In the genomic region with DNA sequence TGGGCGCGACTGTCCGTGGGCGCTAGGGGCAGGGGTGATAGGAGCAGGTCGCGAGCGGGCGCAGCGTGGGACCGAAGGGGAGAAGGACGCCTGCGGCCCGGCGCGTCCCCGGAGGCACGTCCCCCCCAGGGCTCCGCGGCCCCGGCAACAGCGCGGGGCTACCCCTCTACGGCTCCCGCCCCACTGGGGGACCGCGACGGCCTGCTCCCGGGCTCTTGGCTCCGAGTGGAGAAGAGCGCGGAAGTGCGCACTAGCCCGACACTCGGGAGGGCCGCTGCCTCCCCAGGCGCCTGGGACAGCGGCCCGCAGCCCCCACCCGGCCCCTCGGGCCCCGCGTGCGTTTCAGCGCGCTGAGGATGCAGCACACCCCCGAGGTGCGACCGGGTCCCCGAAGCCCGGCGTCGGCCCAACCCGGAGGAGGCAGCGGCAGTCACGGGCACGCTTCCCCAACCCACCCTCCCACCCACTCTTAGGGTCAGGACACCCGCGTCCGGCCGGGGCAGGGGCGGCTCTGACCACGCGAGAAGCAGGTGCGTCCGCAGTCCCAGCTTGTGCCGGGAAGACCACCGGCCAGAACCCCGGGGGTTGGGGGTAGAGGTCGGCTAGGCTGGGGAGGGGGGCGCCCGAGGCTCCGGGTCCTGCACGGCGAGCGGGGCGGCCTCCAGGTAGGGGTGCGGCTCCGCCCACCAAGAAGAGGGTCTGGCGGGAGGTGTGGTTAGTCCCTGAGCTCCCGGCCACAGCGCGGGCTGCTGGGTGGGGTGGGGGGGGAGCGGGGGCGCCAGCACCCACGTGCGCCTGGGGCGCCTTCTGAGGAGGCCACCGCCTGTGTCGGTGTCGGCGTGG, we compare ENCODE assay signal across 8 cellular contexts. TPM values are rescaled to one million over a fixed set of nuclear protein-coding genes. Genes with fewer than 3 reads are reported as not detected.
DNase-seq lines count a peak whose midpoint lies in the region; ATAC-seq, FAIRE-seq and TF ChIP-seq lines count a peak whose summit lies in the region.

No MANE protein-coding gene starts in this region.

- CTCF ChIA-PET in endothelial cell of umbilical vein (lab: Charles Lee), result interaction anchor here (1.1 kb wide), 1 partner anchor 31 kb away, joined by 5 read pairs; no protein-coding TSS in a partner anchor

- TF ChIP-seq POLR2A in endothelial cell of umbilical vein (IDR thresholded peaks at IDR 0.05; ENCODE audit: low read depth, low read length), result no peak

- H3K36me3 ChIP-seq in CD4-positive, CD25-positive, alpha-beta regulatory T cell (ENCODE audit: control insufficient read depth, insufficient read depth, low read length), result no peaks in the 10 kb centered on the region
- H3K36me3 ChIP-seq in KMS-11 (ENCODE audit: insufficient read depth) (no peaks in the 10 kb centered on the region), endothelial cell of umbilical vein (ENCODE audit: control insufficient read depth in 2 of 2, extremely low read depth in 1 of 2, insufficient read depth in 2 of 2, low read length in 2 of 2) (no peaks in the 10 kb centered on the region)

- H3K4me1 Mint-ChIP-seq in CD4-positive, CD25-positive, alpha-beta regulatory T cell, result peaks cover 0 to 7% (median 4%) of the 10 kb centered on the region in 4 donors
- H3K4me1 Mint-ChIP-seq in neural crest cell, result no peaks in the 10 kb centered on the region

- H3K9me3 Mint-ChIP-seq in CD4-positive, CD25-positive, alpha-beta regulatory T cell, result peaks cover 0 to 4% (median 0%) of the 10 kb centered on the region in 7 donors
- H3K9me3 Mint-ChIP-seq in neural crest cell, result no peaks in the 10 kb centered on the region

- FAIRE-seq in endothelial cell of umbilical vein (lab: Jason Lieb, UNC), result no peak

- no peaks in the 10 kb centered on the region for H3K9me3 ChIP-seq in CD4-positive, CD25-positive, alpha-beta regulatory T cell (ENCODE audit: control insufficient read depth in 2 of 2, low read length in 2 of 2)
- no peaks in the 10 kb centered on the region for H3K9me3 ChIP-seq in endothelial cell of umbilical vein (replicated peaks; ENCODE audit: control insufficient read depth, insufficient read depth, low read length)

- peak overlapping the region; percentile 26 to 92 (median 71) for H3K4me3 Mint-ChIP-seq in CD4-positive, CD25-positive, alpha-beta regulatory T cell
- H3K4me3 Mint-ChIP-seq in neural crest cell, result peak overlapping the region; percentile 79

- H4K20me1 ChIP-seq in KMS-11 (ENCODE audit: insufficient read depth), result no peaks in the 10 kb centered on the region
- H4K20me1 ChIP-seq in endothelial cell of umbilical vein (replicated peaks; ENCODE audit: control insufficient read depth, extremely low read depth, insufficient read depth, low read length), result no peaks in the 10 kb centered on the region

- intact Hi-C loops in endothelial cell of umbilical vein (cut with micrococcal nuclease), result loop anchor here (2.0 kb wide), 1 partner anchor 32 kb away; the partner anchor contains the start of gene NELFA

- POLR2A ChIA-PET in endothelial cell of umbilical vein (lab: Charles Lee), result no interaction called here

- DNase-seq in CD4-positive, CD25-positive, alpha-beta regulatory T cell, result no peak
- DNase-seq in endothelial cell of umbilical vein (ENCODE audit: low read depth, low spot score), result no peak
- DNase-seq in neural crest cell (ENCODE audit: low read depth, low spot score), result no peak
- no peak for DNase-seq in foreskin melanocyte
- no peak for DNase-seq in stimulated activated CD4-positive, alpha-beta T cell treated with anti-CD3 and anti-CD28 coated beads, Interleukin-1b, Interleukin-23, amount 100 ng/mL, for 48 hours

- H3K9ac ChIP-seq in KMS-11, result no peak overlapping the region
- H3K9ac ChIP-seq in endothelial cell of umbilical vein (replicated peaks; ENCODE audit: extremely low read depth, insufficient read depth, low read length), result no peak overlapping the region

- no peaks in the 10 kb centered on the region for H3K9me1 ChIP-seq in endothelial cell of umbilical vein (replicated peaks; ENCODE audit: control insufficient read depth, extremely low read depth, insufficient read depth, low read length)

- dilution Hi-C loops in endothelial cell of umbilical vein (cut with MboI; ENCODE audit: extremely low pct_ligation_motif_present, low sequenced_read_pairs), result no loop called here

- H3K4me1 ChIP-seq in CD4-positive, CD25-positive, alpha-beta regulatory T cell (ENCODE audit: control insufficient read depth, insufficient read depth, low read length, poor library complexity, severe bottlenecking), result peaks cover 19% of the 10 kb centered on the region
- H3K4me1 ChIP-seq in KMS-11 (ENCODE audit: low read depth, poor library complexity, severe bottlenecking) (no peaks in the 10 kb centered on the region), endothelial cell of umbilical vein (ENCODE audit: control insufficient read depth, extremely low read depth, insufficient read depth, low read length) (no peaks in the 10 kb centered on the region)

- H3K4me2 ChIP-seq in KMS-11 (no peak overlapping the region; the same call in 1 of the 2 replicates), endothelial cell of umbilical vein (ENCODE audit: insufficient read depth, low read length) (peak overlapping the region; percentile 15)

- H2AFZ ChIP-seq in KMS-11 (ENCODE audit: low read depth) (no peak overlapping the region), endothelial cell of umbilical vein (ENCODE audit: low read depth, low read length) (peak overlapping the region; percentile 40)

- no peaks in the 10 kb centered on the region for H3K36me3 Mint-ChIP-seq in CD4-positive, CD25-positive, alpha-beta regulatory T cell
- H3K36me3 Mint-ChIP-seq in neural crest cell (ENCODE audit: low read depth), result no peaks in the 10 kb centered on the region

- peaks cover 13% of the 10 kb centered on the region for H3K27me3 ChIP-seq in CD4-positive, CD25-positive, alpha-beta regulatory T cell (ENCODE audit: control insufficient read depth, insufficient read depth, low read length)
- H3K27me3 ChIP-seq in KMS-11 (ENCODE audit: insufficient read depth, low read depth), result no peaks in the 10 kb centered on the region
- H3K27me3 ChIP-seq in endothelial cell of umbilical vein (ENCODE audit: control insufficient read depth in 2 of 2, insufficient read depth in 2 of 2, low read length in 2 of 2), result peaks cover 6 to 11% of the 10 kb centered on the region in 2 experiments

- TF ChIP-seq CTCF in KMS-11 (conservative IDR thresholded peaks at IDR 0.05; ENCODE audit: low read depth, low read length), result no peak
- TF ChIP-seq CTCF in endothelial cell of umbilical vein (IDR thresholded peaks at IDR 0.05; ENCODE audit: extremely low read depth in 1 of 2, insufficient read depth in 1 of 2, low read depth in 1 of 2, low read length in 2 of 2), result no peak
- no peak for TF ChIP-seq CTCF in neural crest cell (conservative IDR thresholded peaks at IDR 0.05)

- no peak for ATAC-seq in CD4-positive, CD25-positive, alpha-beta regulatory T cell (ENCODE audit: low read depth in 2 of 2)
- ATAC-seq in GM21447 (IDR thresholded peaks at IDR 0.05; ENCODE audit: unreplicated experiment) (no peak), GM18498 (IDR thresholded peaks at IDR 0.05; ENCODE audit: unreplicated experiment) (no peak)

- H3K27me3 Mint-ChIP-seq in CD4-positive, CD25-positive, alpha-beta regulatory T cell, result peaks cover 47% of the 10 kb centered on the region
- H3K27me3 Mint-ChIP-seq in neural crest cell (ENCODE audit: low read depth), result peaks cover 36% of the 10 kb centered on the region

- H3K79me2 ChIP-seq in KMS-11 (ENCODE audit: insufficient read depth, low read depth) (no peaks in the 10 kb centered on the region), endothelial cell of umbilical vein (ENCODE audit: control insufficient read depth, insufficient read depth, low read length) (no peaks in the 10 kb centered on the region)

- no peak overlapping the region for H3K27ac Mint-ChIP-seq in CD4-positive, CD25-positive, alpha-beta regulatory T cell
- no peak overlapping the region for H3K27ac Mint-ChIP-seq in neural crest cell (ENCODE audit: unreplicated experiment)

- H3K4me3 ChIP-seq in CD4-positive, CD25-positive, alpha-beta regulatory T cell (ENCODE audit: low read depth, low read length), result no peak overlapping the region
- peak overlapping the region; percentile 36 for H3K4me3 ChIP-seq in KMS-11 (IDR thresholded peaks at IDR 0.05; ENCODE audit: insufficient read depth, low read depth, low read length)
- peak overlapping the region in 1 of 3 experiments; percentile 93 for H3K4me3 ChIP-seq in endothelial cell of umbilical vein (replicated peaks in 1 of 3; ENCODE audit: insufficient read depth in 1 of 3, low read depth in 1 of 3, low read length in 3 of 3)

- H3K27ac ChIP-seq in CD4-positive, CD25-positive, alpha-beta regulatory T cell (ENCODE audit: insufficient read depth, low read length, poor library complexity, severe bottlenecking), result no peak overlapping the region
- no peak overlapping the region for H3K27ac ChIP-seq in KMS-11
- no peak overlapping the region for H3K27ac ChIP-seq in endothelial cell of umbilical vein (ENCODE audit: insufficient read depth, low read depth, low read length)

- BruUV-seq in endothelial cell of umbilical vein (replicated peaks; lab: Mats Ljungman, UMichigan), result no TSS peak

RNA-seq across cellular contexts. Expression of gene NAT8L, which starts 18.5 kb away (rescaled TPM):
- total RNA-seq in CD4-positive, CD25-positive, alpha-beta regulatory T cell, result 0.15 TPM
- polyA plus RNA-seq in CD4-positive, CD25-positive, alpha-beta regulatory T cell, result under 1 TPM in 1 of 4 donors, not detected in 3; 0.02 TPM
- 0.11 and 0.12 TPM in 2 replicates for total RNA-seq in endothelial cell of umbilical vein
- 0.10 and 0.11 TPM in 2 replicates for polyA plus RNA-seq in endothelial cell of umbilical vein
- polyA plus RNA-seq in endothelial cell of umbilical vein (2011; cell fraction: cytosol; rRNA removed), result 0.04 and 0.06 TPM in 2 replicates
- 0.09 and 0.11 TPM in 2 replicates for polyA plus RNA-seq in endothelial cell of umbilical vein (2011; cell fraction: nucleus; rRNA removed)
- 0.08 and 0.15 TPM in 2 replicates for polyA plus RNA-seq in endothelial cell of umbilical vein (2012)
- 1.1 and 2.4 TPM in 2 replicates for polyA minus RNA-seq in endothelial cell of umbilical vein
- 2.5 TPM for polyA minus RNA-seq in endothelial cell of umbilical vein (2011; cell fraction: cytosol; rRNA and poly(A)+ RNA removed)
- 0.05 TPM in 1 of 2 replicates, not detected in the other for polyA minus RNA-seq in endothelial cell of umbilical vein (2011; cell fraction: nucleus; rRNA and poly(A)+ RNA removed)
- total RNA-seq in neural crest cell, result 18.8 and 19.5 TPM in 2 replicates

RNA-seq across cellular contexts. Expression of gene NELFA, which starts 31.8 kb away (rescaled TPM):
- total RNA-seq in CD4-positive, CD25-positive, alpha-beta regulatory T cell, result 50.7 TPM
- polyA plus RNA-seq in CD4-positive, CD25-positive, alpha-beta regulatory T cell, result 10 to 100 TPM; 20.2 to 30.5 (median 26.9) TPM
- 27.3 and 30.3 TPM in 2 replicates for total RNA-seq in endothelial cell of umbilical vein
- polyA plus RNA-seq in endothelial cell of umbilical vein, result 22.8 and 23.5 TPM in 2 replicates
- polyA plus RNA-seq in endothelial cell of umbilical vein (2011; cell fraction: cytosol; rRNA removed), result 13.5 and 17.8 TPM in 2 replicates
- polyA plus RNA-seq in endothelial cell of umbilical vein (2011; cell fraction: nucleus; rRNA removed), result 27.8 and 28.5 TPM in 2 replicates
- polyA plus RNA-seq in endothelial cell of umbilical vein (2012), result 14.1 and 17.7 TPM in 2 replicates
- 9.7 and 11.4 TPM in 2 replicates for polyA minus RNA-seq in endothelial cell of umbilical vein
- 11.0 TPM for polyA minus RNA-seq in endothelial cell of umbilical vein (2011; cell fraction: cytosol; rRNA and poly(A)+ RNA removed)
- polyA minus RNA-seq in endothelial cell of umbilical vein (2011; cell fraction: nucleus; rRNA and poly(A)+ RNA removed), result 7.0 and 23.4 TPM in 2 replicates
- 54.3 and 55.2 TPM in 2 replicates for total RNA-seq in neural crest cell

Comparison
In these comparisons a context has a peak if more than half of its experiments do, and no peak if none do; other contexts are left out.
1. RNA of gene NAT8L, which starts 18.5 kb away (total RNA-seq): 18.8 to 19.5 TPM in neural crest cell; 0.15 TPM in CD4-positive, CD25-positive, alpha-beta regulatory T cell (single experiment) and 0.11 to 0.12 TPM in endothelial cell of umbilical vein; every median in the first group is over 10 times any median in the second.